ENCODE assay signal across 16 cellular contexts in genomic region chr1:14500041-14500440, GRCh38.
DNase-seq lines count a peak whose midpoint lies in the region; ATAC-seq and TF ChIP-seq lines count a peak whose summit lies in the region.
"Had no signal": no experiment of that assay in that cellular context is flagged by ENCODE, and none has a peak within 500 bp of the region (broad histone marks: within the 10 kb centered on the region; RNA-seq: fewer than 3 reads in every experiment).

No MANE protein-coding gene starts in this region.

- intact Hi-C loops in activated T-helper 1 cell treated with anti-CD3 and anti-CD28 coated beads, Interleukin-12 subunit alpha, Interleukin-12 subunit beta, Interleukin-2, Interleukin-4 antibody, amounts not matched to agents 30 ng/mL and 10 ng/mL and 1 ng/mL, durations not matched to agents 14 hours and 24 hours and 36 hours (cut with micrococcal nuclease), result no loop called here

- H3K27ac ChIP-seq in C4-2B, result peak overlapping the region; percentile 93
- H3K27ac ChIP-seq in VCaP, result peak overlapping the region; percentile 99
- H3K27ac ChIP-seq: GM23248, KMS-11 had no signal

- ATAC-seq in GM18909 (IDR thresholded peaks at IDR 0.05; ENCODE audit: poor library complexity, unreplicated experiment) (no peak), GM18502 (IDR thresholded peaks at IDR 0.05; ENCODE audit: poor library complexity, unreplicated experiment) (no peak), HG02870 (IDR thresholded peaks at IDR 0.05; ENCODE audit: unreplicated experiment) (no peak)
- ATAC-seq: GM12878, HCT116, HepG2 had no signal

- no peak overlapping the region for H3K4me3 Mint-ChIP-seq in activated T-helper 1 cell treated with anti-CD3 and anti-CD28 coated beads, Interleukin-12 subunit alpha, Interleukin-12 subunit beta, Interleukin-2, Interleukin-4 antibody, amounts not matched to agents 30 ng/mL and 10 ng/mL and 1 ng/mL, durations not matched to agents 14 hours and 24 hours and 36 hours
- H3K4me3 Mint-ChIP-seq: CD8-positive, alpha-beta memory T cell had no signal

- H3K9me3 Mint-ChIP-seq in activated T-helper 1 cell treated with anti-CD3 and anti-CD28 coated beads, Interleukin-12 subunit alpha, Interleukin-12 subunit beta, Interleukin-2, Interleukin-4 antibody, amounts not matched to agents 30 ng/mL and 10 ng/mL and 1 ng/mL, durations not matched to agents 14 hours and 24 hours and 36 hours, result no peaks in the 10 kb centered on the region
- H3K9me3 Mint-ChIP-seq: CD8-positive, alpha-beta memory T cell had no signal

- peaks cover 5% of the 10 kb centered on the region for H3K27me3 Mint-ChIP-seq in activated T-helper 1 cell treated with anti-CD3 and anti-CD28 coated beads, Interleukin-12 subunit alpha, Interleukin-12 subunit beta, Interleukin-2, Interleukin-4 antibody, amounts not matched to agents 30 ng/mL and 10 ng/mL and 1 ng/mL, durations not matched to agents 14 hours and 24 hours and 36 hours (ENCODE audit: insufficient read depth)

- TF ChIP-seq CTCF in C4-2B (conservative IDR thresholded peaks at IDR 0.05) (no peak), LNCaP clone FGC (IDR thresholded peaks at IDR 0.05; ENCODE audit: control insufficient read depth, extremely low read depth, insufficient read depth) (no peak), VCaP (conservative IDR thresholded peaks at IDR 0.05) (no peak)

- H3K4me3 ChIP-seq in LNCaP clone FGC (ENCODE audit: low read depth, low read length), result no peak overlapping the region
- H3K4me3 ChIP-seq: GM12878, GM23248 had no signal

- no peaks in the 10 kb centered on the region for H3K36me3 Mint-ChIP-seq in activated T-helper 1 cell treated with anti-CD3 and anti-CD28 coated beads, Interleukin-12 subunit alpha, Interleukin-12 subunit beta, Interleukin-2, Interleukin-4 antibody, amounts not matched to agents 30 ng/mL and 10 ng/mL and 1 ng/mL, durations not matched to agents 14 hours and 24 hours and 36 hours (ENCODE audit: low read depth)
- H3K36me3 Mint-ChIP-seq: CD8-positive, alpha-beta memory T cell had no signal

- H3K27ac Mint-ChIP-seq in activated T-helper 1 cell treated with anti-CD3 and anti-CD28 coated beads, Interleukin-12 subunit alpha, Interleukin-12 subunit beta, Interleukin-2, Interleukin-4 antibody, amounts not matched to agents 30 ng/mL and 10 ng/mL and 1 ng/mL, durations not matched to agents 14 hours and 24 hours and 36 hours, result no peak overlapping the region
- H3K27ac Mint-ChIP-seq: CD8-positive, alpha-beta memory T cell had no signal

- DNase-seq in LNCaP clone FGC (ENCODE audit: low read depth) (peak; percentile 82), mucosa of gallbladder (ENCODE audit: low spot score) (peak; percentile 57)
- no peak for DNase-seq in activated T-helper 1 cell treated with anti-CD3 and anti-CD28 coated beads, Interleukin-12 subunit alpha, Interleukin-12 subunit beta, Interleukin-2, Interleukin-4 antibody, amounts not matched to agents 30 ng/mL and 10 ng/mL and 1 ng/mL, durations not matched to agents 14 hours and 24 hours and 36 hours (ENCODE audit: low spot score)
- DNase-seq: BE2C; Caco-2; CD8-positive, alpha-beta memory T cell; GM23248 had no signal

- no peaks in the 10 kb centered on the region for H3K4me1 Mint-ChIP-seq in activated T-helper 1 cell treated with anti-CD3 and anti-CD28 coated beads, Interleukin-12 subunit alpha, Interleukin-12 subunit beta, Interleukin-2, Interleukin-4 antibody, amounts not matched to agents 30 ng/mL and 10 ng/mL and 1 ng/mL, durations not matched to agents 14 hours and 24 hours and 36 hours (ENCODE audit: low read depth)
- H3K4me1 Mint-ChIP-seq: CD8-positive, alpha-beta memory T cell had no signal
